16 cellular contexts compared by ENCODE assay signal in the genomic region with DNA sequence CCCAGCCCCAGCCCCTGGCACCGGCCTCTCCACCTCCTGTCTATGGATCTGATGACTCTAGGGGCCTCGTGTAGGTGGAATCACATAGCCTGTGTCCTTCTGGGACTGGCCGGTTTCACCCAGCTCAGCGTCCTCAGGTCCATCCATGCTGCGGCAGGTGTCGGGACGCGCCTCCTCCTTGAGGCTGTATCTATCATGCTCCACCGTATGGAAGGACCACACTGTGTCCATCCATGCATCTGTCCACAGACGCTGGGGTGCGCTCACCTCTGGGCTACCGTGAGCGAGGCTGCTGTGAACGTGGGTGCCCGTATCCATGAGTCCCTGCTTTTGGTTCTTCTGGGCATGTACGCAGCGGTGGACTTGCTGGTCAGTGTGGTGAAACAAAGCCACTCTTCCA.
DNase-seq lines count a peak whose midpoint lies in the region; ATAC-seq and TF ChIP-seq lines count a peak whose summit lies in the region.
"Had no signal": no experiment of that assay in that cellular context is flagged by ENCODE, and none has a peak within 500 bp of the region (broad histone marks: within the 10 kb centered on the region; RNA-seq: fewer than 3 reads in every experiment).

No MANE protein-coding gene starts in this region.

- ATAC-seq in natural killer cell: no peak
- ATAC-seq in natural killer cell treated with Interleukin-12 subunit alpha and Interleukin-12 subunit beta and Interleukin-15 and Interleukin-18, amount 100 ng/mL, for 72 hours: no peak
- ATAC-seq in WTC11: no peak
- ATAC-seq in memory B cell (ENCODE audit: low read depth): no peak
- no peak for ATAC-seq in GM19023 (IDR thresholded peaks at IDR 0.05; ENCODE audit: unreplicated experiment)
- no peak for ATAC-seq in GM19397 (IDR thresholded peaks at IDR 0.05; ENCODE audit: unreplicated experiment)
- ATAC-seq: esophagus mucosa had no signal

- H3K4me3 Mint-ChIP-seq in natural killer cell: peak overlapping the region; percentile 68
- no peak overlapping the region for H3K4me3 Mint-ChIP-seq in natural killer cell treated with Interleukin-12 subunit alpha and Interleukin-12 subunit beta and Interleukin-15 and Interleukin-18, amount 100 ng/mL, for 72 hours
- no peak overlapping the region for H3K4me3 Mint-ChIP-seq in WTC11
- no peak overlapping the region for H3K4me3 Mint-ChIP-seq in memory B cell
- H3K4me3 Mint-ChIP-seq: HFFc6 had no signal

- H3K27me3 Mint-ChIP-seq in natural killer cell (ENCODE audit: low read depth in 2 of 2) (peaks cover 0 to 11% of the 10 kb centered on the region in 2 donors), WTC11 (ENCODE audit: low read depth) (no peaks in the 10 kb centered on the region), memory B cell (no peaks in the 10 kb centered on the region)
- H3K27me3 Mint-ChIP-seq in natural killer cell treated with Interleukin-12 subunit alpha and Interleukin-12 subunit beta and Interleukin-15 and Interleukin-18, amount 100 ng/mL, for 72 hours: peaks cover 0 to 2% of the 10 kb centered on the region in 2 donors
- H3K27me3 Mint-ChIP-seq: naive B cell had no signal

- H3K9me3 Mint-ChIP-seq in natural killer cell (no peaks in the 10 kb centered on the region), WTC11 (no peaks in the 10 kb centered on the region), memory B cell (no peaks in the 10 kb centered on the region)
- H3K9me3 Mint-ChIP-seq in natural killer cell treated with Interleukin-12 subunit alpha and Interleukin-12 subunit beta and Interleukin-15 and Interleukin-18, amount 100 ng/mL, for 72 hours: no peaks in the 10 kb centered on the region
- H3K9me3 Mint-ChIP-seq: HFFc6, naive B cell had no signal

- peak overlapping the region in 1 of 2 donors; percentile 38 for H3K27ac Mint-ChIP-seq in natural killer cell
- H3K27ac Mint-ChIP-seq in natural killer cell treated with Interleukin-12 subunit alpha and Interleukin-12 subunit beta and Interleukin-15 and Interleukin-18, amount 100 ng/mL, for 72 hours: no peak overlapping the region
- H3K27ac Mint-ChIP-seq in WTC11: peak overlapping the region; percentile 23; the same call in 1 of the 2 replicates
- peak overlapping the region; percentile 18 for H3K27ac Mint-ChIP-seq in memory B cell
- H3K27ac Mint-ChIP-seq: HFFc6 had no signal

- DNase-seq in natural killer cell (no peak), WTC11 (ENCODE audit: low spot score) (no peak), memory B cell (ENCODE audit: low spot score in 2 of 2) (no peak), putamen (ENCODE audit: low spot score) (no peak)
- no peak for DNase-seq in natural killer cell treated with Interleukin-12 subunit alpha and Interleukin-12 subunit beta and Interleukin-15 and Interleukin-18, amount 100 ng/mL, for 72 hours (ENCODE audit: low spot score)
- DNase-seq: activated CD4-positive, alpha-beta T cell treated with anti-CD3 and anti-CD28 coated beads for 1 hour; effector memory CD4-positive, alpha-beta T cell; HFFc6; hypothalamus; KG1; naive B cell; NCI-H526 treated with DMSO at 0.1 percent for 48 hours; uterus had no signal

- CTCF ChIA-PET in WTC11 (lab: Charles Lee): no interaction called here

- POLR2A ChIA-PET in WTC11 (lab: Charles Lee): interaction anchor here (0.5 kb wide), 1 partner anchor 211 kb away, joined by 6 read pairs; no protein-coding TSS in a partner anchor

- intact Hi-C loops in natural killer cell (cut with micrococcal nuclease): no loop called here

- TF ChIP-seq CTCF in natural killer cell (IDR thresholded peaks at IDR 0.05): no peak
- no peak for TF ChIP-seq CTCF in WTC11 (IDR thresholded peaks at IDR 0.05)

- peaks cover 26 to 37% of the 10 kb centered on the region in 2 donors for H3K4me1 Mint-ChIP-seq in natural killer cell
- H3K4me1 Mint-ChIP-seq in natural killer cell treated with Interleukin-12 subunit alpha and Interleukin-12 subunit beta and Interleukin-15 and Interleukin-18, amount 100 ng/mL, for 72 hours (ENCODE audit: low read depth in 2 of 2): peaks cover 9 to 30% of the 10 kb centered on the region in 2 donors
- no peaks in the 10 kb centered on the region for H3K4me1 Mint-ChIP-seq in WTC11
- peaks cover 5% of the 10 kb centered on the region for H3K4me1 Mint-ChIP-seq in memory B cell

- H3K36me3 Mint-ChIP-seq in natural killer cell (no peaks in the 10 kb centered on the region), WTC11 (no peaks in the 10 kb centered on the region), memory B cell (peaks cover 3% of the 10 kb centered on the region)
- H3K36me3 Mint-ChIP-seq in natural killer cell treated with Interleukin-12 subunit alpha and Interleukin-12 subunit beta and Interleukin-15 and Interleukin-18, amount 100 ng/mL, for 72 hours: no peaks in the 10 kb centered on the region
- H3K36me3 Mint-ChIP-seq: naive B cell had no signal

TF ChIP-seq in WTC11, 78 proteins besides CTCF, POLR2A, EP300 and RAD21:
- TF ChIP-seq NFYB (CRISPR knock-in tag; conservative IDR thresholded peaks at IDR 0.05; ENCODE audit: low read depth) (no peak), TCF7 (CRISPR knock-in tag; IDR thresholded peaks at IDR 0.05; ENCODE audit: low read depth) (no peak), ZNF138 (CRISPR knock-in tag; conservative IDR thresholded peaks at IDR 0.05) (no peak)
- TF ChIP-seq, protein P1, sequence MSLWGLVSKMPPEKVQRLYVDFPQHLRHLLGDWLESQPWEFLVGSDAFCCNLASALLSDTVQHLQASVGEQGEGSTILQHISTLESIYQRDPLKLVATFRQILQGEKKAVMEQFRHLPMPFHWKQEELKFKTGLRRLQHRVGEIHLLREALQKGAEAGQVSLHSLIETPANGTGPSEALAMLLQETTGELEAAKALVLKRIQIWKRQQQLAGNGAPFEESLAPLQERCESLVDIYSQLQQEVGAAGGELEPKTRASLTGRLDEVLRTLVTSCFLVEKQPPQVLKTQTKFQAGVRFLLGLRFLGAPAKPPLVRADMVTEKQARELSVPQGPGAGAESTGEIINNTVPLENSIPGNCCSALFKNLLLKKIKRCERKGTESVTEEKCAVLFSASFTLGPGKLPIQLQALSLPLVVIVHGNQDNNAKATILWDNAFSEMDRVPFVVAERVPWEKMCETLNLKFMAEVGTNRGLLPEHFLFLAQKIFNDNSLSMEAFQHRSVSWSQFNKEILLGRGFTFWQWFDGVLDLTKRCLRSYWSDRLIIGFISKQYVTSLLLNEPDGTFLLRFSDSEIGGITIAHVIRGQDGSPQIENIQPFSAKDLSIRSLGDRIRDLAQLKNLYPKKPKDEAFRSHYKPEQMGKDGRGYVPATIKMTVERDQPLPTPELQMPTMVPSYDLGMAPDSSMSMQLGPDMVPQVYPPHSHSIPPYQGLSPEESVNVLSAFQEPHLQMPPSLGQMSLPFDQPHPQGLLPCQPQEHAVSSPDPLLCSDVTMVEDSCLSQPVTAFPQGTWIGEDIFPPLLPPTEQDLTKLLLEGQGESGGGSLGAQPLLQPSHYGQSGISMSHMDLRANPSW (CRISPR knock-in tag; conservative IDR thresholded peaks at IDR 0.05; ENCODE audit: low read depth): no peak
- TF ChIP-seq, protein P2, sequence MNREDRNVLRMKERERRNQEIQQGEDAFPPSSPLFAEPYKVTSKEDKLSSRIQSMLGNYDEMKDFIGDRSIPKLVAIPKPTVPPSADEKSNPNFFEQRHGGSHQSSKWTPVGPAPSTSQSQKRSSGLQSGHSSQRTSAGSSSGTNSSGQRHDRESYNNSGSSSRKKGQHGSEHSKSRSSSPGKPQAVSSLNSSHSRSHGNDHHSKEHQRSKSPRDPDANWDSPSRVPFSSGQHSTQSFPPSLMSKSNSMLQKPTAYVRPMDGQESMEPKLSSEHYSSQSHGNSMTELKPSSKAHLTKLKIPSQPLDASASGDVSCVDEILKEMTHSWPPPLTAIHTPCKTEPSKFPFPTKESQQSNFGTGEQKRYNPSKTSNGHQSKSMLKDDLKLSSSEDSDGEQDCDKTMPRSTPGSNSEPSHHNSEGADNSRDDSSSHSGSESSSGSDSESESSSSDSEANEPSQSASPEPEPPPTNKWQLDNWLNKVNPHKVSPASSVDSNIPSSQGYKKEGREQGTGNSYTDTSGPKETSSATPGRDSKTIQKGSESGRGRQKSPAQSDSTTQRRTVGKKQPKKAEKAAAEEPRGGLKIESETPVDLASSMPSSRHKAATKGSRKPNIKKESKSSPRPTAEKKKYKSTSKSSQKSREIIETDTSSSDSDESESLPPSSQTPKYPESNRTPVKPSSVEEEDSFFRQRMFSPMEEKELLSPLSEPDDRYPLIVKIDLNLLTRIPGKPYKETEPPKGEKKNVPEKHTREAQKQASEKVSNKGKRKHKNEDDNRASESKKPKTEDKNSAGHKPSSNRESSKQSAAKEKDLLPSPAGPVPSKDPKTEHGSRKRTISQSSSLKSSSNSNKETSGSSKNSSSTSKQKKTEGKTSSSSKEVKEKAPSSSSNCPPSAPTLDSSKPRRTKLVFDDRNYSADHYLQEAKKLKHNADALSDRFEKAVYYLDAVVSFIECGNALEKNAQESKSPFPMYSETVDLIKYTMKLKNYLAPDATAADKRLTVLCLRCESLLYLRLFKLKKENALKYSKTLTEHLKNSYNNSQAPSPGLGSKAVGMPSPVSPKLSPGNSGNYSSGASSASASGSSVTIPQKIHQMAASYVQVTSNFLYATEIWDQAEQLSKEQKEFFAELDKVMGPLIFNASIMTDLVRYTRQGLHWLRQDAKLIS (CRISPR knock-in tag; IDR thresholded peaks at IDR 0.05; ENCODE audit: borderline replicate concordance): no peak

Comparison
In these comparisons a context has a peak if more than half of its experiments do, and no peak if none do; other contexts are left out.
1. H3K27ac Mint-ChIP-seq: peak in WTC11 (single experiment) and memory B cell (single experiment); none in natural killer cell treated with Interleukin-12 subunit alpha and Interleukin-12 subunit beta and Interleukin-15 and Interleukin-18, amount 100 ng/mL, for 72 hours (0 of 2).